Comparison of ENCODE assay signal across 7 cellular contexts in genomic region chr1:27418326-27418761, GRCh38. TPM values are rescaled to one million over a fixed set of nuclear protein-coding genes. Genes with fewer than 3 reads are reported as not detected.
DNase-seq lines count a peak whose midpoint lies in the region; ATAC-seq and TF ChIP-seq lines count a peak whose summit lies in the region.

No MANE protein-coding gene starts in this region.

- H3K4me3 Mint-ChIP-seq in naive thymus-derived CD8-positive, alpha-beta T cell: no peak overlapping the region

- H3K4me3 ChIP-seq in esophagus muscularis mucosa: no peak overlapping the region
- H3K4me3 ChIP-seq in tibial artery: no peak overlapping the region

- peaks cover 14 to 59% (median 18%) of the 10 kb centered on the region in 3 donors for H3K36me3 Mint-ChIP-seq in naive thymus-derived CD8-positive, alpha-beta T cell

- WGBS in esophagus muscularis mucosa: 5% methylated on average over 8 of the region's 8 CpGs

- peak overlapping the region in 8 of 10 donors; percentile 12 to 88 (median 74) for H3K27ac Mint-ChIP-seq in naive thymus-derived CD8-positive, alpha-beta T cell

- H3K4me1 Mint-ChIP-seq in naive thymus-derived CD8-positive, alpha-beta T cell: peaks cover 20 to 61% (median 46%) of the 10 kb centered on the region in 4 donors

- peaks cover 50 to 87% (median 75%) of the 10 kb centered on the region in 4 donors for H3K4me1 ChIP-seq in esophagus muscularis mucosa
- H3K4me1 ChIP-seq in tibial artery: peaks cover 8 to 75% (median 48%) of the 10 kb centered on the region in 4 donors

- H3K27me3 ChIP-seq in esophagus muscularis mucosa (no peaks in the 10 kb centered on the region), tibial artery (no peaks in the 10 kb centered on the region)

- TF ChIP-seq EP300 in esophagus muscularis mucosa (IDR thresholded peaks at IDR 0.05): no peak

- H3K36me3 ChIP-seq in esophagus muscularis mucosa (peaks cover 31 to 56% (median 41%) of the 10 kb centered on the region in 4 donors), tibial artery (peaks cover 44 to 48% (median 45%) of the 10 kb centered on the region in 3 donors)

- intact Hi-C loops in esophagus muscularis mucosa (cut with DNase I) (loop anchor here (5.0 kb wide), 2 partner anchors 74 to 184 kb away; partner anchors contain the start of genes AHDC1 and WASF2), tibial artery (cut with DNase I; ENCODE audit: low total_unique reads) (loop anchor here (5.0 kb wide), 1 partner anchor 184 kb away; the partner anchor contains the start of gene AHDC1)

- H3K27ac ChIP-seq in esophagus muscularis mucosa (replicated peaks in 1 of 4) (peak overlapping the region; percentile 82 to 86 (median 85)), tibial artery (peak overlapping the region; percentile 78 to 81)

- TF ChIP-seq CTCF in esophagus muscularis mucosa (IDR thresholded peaks at IDR 0.05) (no peak), tibial artery (IDR thresholded peaks at IDR 0.05) (no peak)

- TF ChIP-seq POLR2A in esophagus muscularis mucosa (IDR thresholded peaks at IDR 0.05; ENCODE audit: low read depth): no peak

- no peaks in the 10 kb centered on the region for H3K27me3 Mint-ChIP-seq in naive thymus-derived CD8-positive, alpha-beta T cell

- H3K9me3 Mint-ChIP-seq in naive thymus-derived CD8-positive, alpha-beta T cell: no peaks in the 10 kb centered on the region

- peak; percentile 16 for DNase-seq in activated CD4-positive, alpha-beta T cell treated with anti-CD3 and anti-CD28 coated beads, Interleukin-2, amount 50 U/mL, for 1 hour
- DNase-seq in esophagus muscularis mucosa (ENCODE audit: extremely low spot score): no peak
- DNase-seq in naive thymus-derived CD8-positive, alpha-beta T cell: no peak
- DNase-seq in tibial artery: peak; percentile 85 to 91
- DNase-seq in germinal center (ENCODE audit: low spot score): no peak

- ATAC-seq in GM18520 (IDR thresholded peaks at IDR 0.05; ENCODE audit: unreplicated experiment) (peak; percentile 59), HG03432 (IDR thresholded peaks at IDR 0.05; ENCODE audit: unreplicated experiment) (peak; percentile 87)
- no peak for ATAC-seq in naive thymus-derived CD8-positive, alpha-beta T cell

- POLR2A ChIA-PET in naive thymus-derived CD8-positive, alpha-beta T cell (lab: Charles Lee): interaction anchor here (2.5 kb wide), 1 partner anchor 72 kb away, joined by 8 read pairs; the partner anchor contains the start of gene WASF2

- no peaks in the 10 kb centered on the region for H3K9me3 ChIP-seq in esophagus muscularis mucosa
- no peaks in the 10 kb centered on the region for H3K9me3 ChIP-seq in tibial artery

RNA-seq across cellular contexts. Expression of gene GPR3, which starts 25.9 kb away (rescaled TPM):
- 1 to 10 TPM in 1 of 4 donors, under 1 TPM in 1, not detected in 2; 0.13 to 4.5 TPM for total RNA-seq in esophagus muscularis mucosa
- not detected for total RNA-seq in naive thymus-derived CD8-positive, alpha-beta T cell
- under 1 TPM in 2 of 3 donors, not detected in 1; 0.10 to 0.28 TPM for polyA plus RNA-seq in naive thymus-derived CD8-positive, alpha-beta T cell

RNA-seq across cellular contexts. Expression of gene CD164L2, which starts 35.2 kb away (rescaled TPM):
- total RNA-seq in esophagus muscularis mucosa: not detected
- total RNA-seq in naive thymus-derived CD8-positive, alpha-beta T cell: not detected
- under 1 TPM in 1 of 3 donors, not detected in 2; 0.17 TPM for polyA plus RNA-seq in naive thymus-derived CD8-positive, alpha-beta T cell

RNA-seq across cellular contexts. Expression of gene FCN3, which starts 43.7 kb away (rescaled TPM):
- 10 to 100 TPM in 2 of 4 donors, 1 to 10 TPM in 2; 2.9 to 16.6 (median 10.5) TPM for total RNA-seq in esophagus muscularis mucosa
- not detected for total RNA-seq in naive thymus-derived CD8-positive, alpha-beta T cell
- polyA plus RNA-seq in naive thymus-derived CD8-positive, alpha-beta T cell: not detected

RNA-seq across cellular contexts. Expression of gene MAP3K6, which starts 51.6 kb away (rescaled TPM):
- total RNA-seq in esophagus muscularis mucosa: 10 to 100 TPM; 29.7 to 80.1 (median 55.4) TPM
- total RNA-seq in naive thymus-derived CD8-positive, alpha-beta T cell: 10 to 100 TPM; 10.1 to 11.6 TPM
- 1 to 10 TPM; 1.7 to 6.0 (median 3.0) TPM for polyA plus RNA-seq in naive thymus-derived CD8-positive, alpha-beta T cell

Comparison
In these comparisons a context has a peak if more than half of its experiments do, and no peak if none do; other contexts are left out.
1. ATAC-seq: peak in GM18520 (single experiment) and HG03432 (single experiment); none in naive thymus-derived CD8-positive, alpha-beta T cell (0 of 2).
2. DNase-seq: peak in activated CD4-positive, alpha-beta T cell treated with anti-CD3 and anti-CD28 coated beads, Interleukin-2, amount 50 U/mL, for 1 hour (single experiment) and tibial artery (2 of 2); none in esophagus muscularis mucosa (single experiment), naive thymus-derived CD8-positive, alpha-beta T cell (0 of 10) and germinal center (single experiment).